ENCODE assay signal across 8 cellular contexts in the genomic region with DNA sequence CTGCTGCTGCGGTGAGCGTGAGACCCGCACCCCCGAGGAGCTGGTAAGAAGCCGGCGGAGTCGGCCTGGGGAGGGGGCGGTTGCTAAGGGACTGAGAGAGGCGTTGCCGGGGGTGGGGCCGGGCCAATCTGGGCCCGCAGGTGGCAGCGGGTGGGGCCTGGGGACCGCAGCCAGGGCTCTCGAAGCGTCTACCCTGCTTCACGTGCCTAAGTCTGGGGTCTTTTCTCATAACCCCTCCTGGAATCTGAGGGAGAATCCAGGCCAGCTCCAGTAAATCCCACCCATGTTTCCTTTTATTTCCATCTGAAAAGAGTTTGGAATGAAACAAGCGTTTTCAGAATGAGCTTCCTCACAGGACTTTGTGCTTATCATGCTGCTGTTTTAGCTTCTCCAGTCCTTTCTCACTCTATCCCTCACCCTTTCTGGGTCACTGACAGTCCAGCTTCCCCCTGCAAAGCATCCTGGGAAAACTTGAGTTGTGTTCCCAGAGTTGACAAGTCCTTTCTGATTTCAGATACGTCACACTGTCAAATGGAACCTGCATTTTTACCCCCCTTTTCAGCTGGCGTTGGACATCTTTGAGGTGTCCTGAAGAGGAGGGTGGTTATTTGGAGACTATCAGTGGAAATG. TPM values are rescaled to one million over a fixed set of nuclear protein-coding genes. Genes with fewer than 3 reads are reported as not detected.
DNase-seq lines count a peak whose midpoint lies in the region; ATAC-seq and TF ChIP-seq lines count a peak whose summit lies in the region.

No MANE protein-coding gene starts in this region.

- H3K4me3 Mint-ChIP-seq in natural killer cell = peak overlapping the region; percentile 99

- TF ChIP-seq CTCF in SU-DHL-6 (IDR thresholded peaks at IDR 0.05; ENCODE audit: insufficient read depth, low read length, poor library complexity, severe bottlenecking) (no peak), esophagus muscularis mucosa (IDR thresholded peaks at IDR 0.05) (no peak), natural killer cell (IDR thresholded peaks at IDR 0.05) (no peak)

- H2AFZ ChIP-seq in SU-DHL-6 (ENCODE audit: low read depth, low read length, severe bottlenecking) = peak overlapping the region; percentile 12

- H3K79me2 ChIP-seq in SU-DHL-6 (ENCODE audit: insufficient read depth, low read length) = peaks cover 48% of the 10 kb centered on the region

- H3F3A ChIP-seq in SU-DHL-6 (ENCODE audit: insufficient read depth) = peaks cover 19% of the 10 kb centered on the region

- peak overlapping the region; percentile 88 for H3K9ac ChIP-seq in SU-DHL-6 (ENCODE audit: low read length)

- peaks cover 62 to 64% of the 10 kb centered on the region in 2 donors for H3K4me1 Mint-ChIP-seq in natural killer cell

- H3K9me2 ChIP-seq in SU-DHL-6 (replicated peaks; ENCODE audit: insufficient read depth, low read length) = no peaks in the 10 kb centered on the region

- peak overlapping the region; percentile 95 to 97 for H3K27ac Mint-ChIP-seq in natural killer cell

- DNase-seq in COLO668 (lab: John Stamatoyannopoulos, UW; ENCODE audit: unreplicated experiment) (peak; percentile 93), GM19238 (ENCODE audit: insufficient read length, low spot score) (peak; percentile 72), esophagus muscularis mucosa (ENCODE audit: extremely low spot score) (no peak), natural killer cell (no peak), NCI-H1694 treated with DMSO at 0.1 percent for 48 hours (lab: John Stamatoyannopoulos, UW) (no peak), KG1 (lab: John Stamatoyannopoulos, UW) (no peak)

- peak overlapping the region; percentile 75 for H3K27ac ChIP-seq in SU-DHL-6 (ENCODE audit: low read depth, low read length)
- H3K27ac ChIP-seq in esophagus muscularis mucosa (replicated peaks in 1 of 4) = peak overlapping the region; percentile 95 to 99 (median 98)

- H3K27me3 ChIP-seq in SU-DHL-6 (ENCODE audit: low read length) (no peaks in the 10 kb centered on the region), esophagus muscularis mucosa (no peaks in the 10 kb centered on the region)

- peak overlapping the region; percentile 97 for H3K4me2 ChIP-seq in SU-DHL-6 (ENCODE audit: low read depth, low read length, poor library complexity, severe bottlenecking)

- H3K4me3 ChIP-seq in SU-DHL-6 (ENCODE audit: insufficient read depth, low read length, poor library complexity, severe bottlenecking) (peak overlapping the region; percentile 86), esophagus muscularis mucosa (peak overlapping the region; percentile 66 to 90 (median 74))

- H3K36me3 Mint-ChIP-seq in natural killer cell = no peaks in the 10 kb centered on the region

- H3K9me3 Mint-ChIP-seq in natural killer cell = no peaks in the 10 kb centered on the region

- intact Hi-C loops in esophagus muscularis mucosa (cut with DNase I) (loop anchor here (5.0 kb wide), 1 partner anchor 149 kb away; no protein-coding TSS in a partner anchor), natural killer cell (cut with micrococcal nuclease) (loop anchor here (10.0 kb wide), 1 partner anchor 152 kb away; a partner anchor contains a TSS)

- WGBS in esophagus muscularis mucosa = 2% methylated on average over 4 of the region's 20 CpGs

- TF ChIP-seq POLR2A in esophagus muscularis mucosa (IDR thresholded peaks at IDR 0.05; ENCODE audit: low read depth) = peak; percentile 28

- no peaks in the 10 kb centered on the region for H3K27me3 Mint-ChIP-seq in natural killer cell (ENCODE audit: low read depth in 2 of 2)

- peak; percentile 46 for ATAC-seq in HG03159 (IDR thresholded peaks at IDR 0.05; ENCODE audit: unreplicated experiment)
- peak; percentile 39 to 66 (median 53) for ATAC-seq in natural killer cell

- H3K9me3 ChIP-seq in SU-DHL-6 (ENCODE audit: insufficient read depth, low read length) = no peaks in the 10 kb centered on the region
- no peaks in the 10 kb centered on the region for H3K9me3 ChIP-seq in esophagus muscularis mucosa

- no peak for TF ChIP-seq EP300 in esophagus muscularis mucosa (IDR thresholded peaks at IDR 0.05)

- H3K36me3 ChIP-seq in SU-DHL-6 (ENCODE audit: low read length) (peaks cover 17% of the 10 kb centered on the region), esophagus muscularis mucosa (peaks cover 8 to 38% (median 15%) of the 10 kb centered on the region in 4 donors)

- H3K4me1 ChIP-seq in esophagus muscularis mucosa = peaks cover 35 to 71% (median 69%) of the 10 kb centered on the region in 4 donors

- no peaks in the 10 kb centered on the region for H4K20me1 ChIP-seq in SU-DHL-6 (ENCODE audit: low read depth, low read length)

RNA-seq across cellular contexts. Expression of a gene that starts 0.4 kb away (rescaled TPM):
- 10 to 100 TPM; 12.5 to 19.7 (median 15.5) TPM for total RNA-seq in esophagus muscularis mucosa
- total RNA-seq in natural killer cell = 10 to 100 TPM; 21.4 to 28.6 (median 25.6) TPM

RNA-seq across cellular contexts. Expression of a gene that starts 0.7 kb away (rescaled TPM):
- total RNA-seq in esophagus muscularis mucosa (10 to 100 TPM; 23.4 to 38.6 (median 26.8) TPM), natural killer cell (10 to 100 TPM; 61.8 to 78.4 (median 69.5) TPM)

RNA-seq across cellular contexts. Expression of a gene that starts 41.2 kb away (rescaled TPM):
- 1 to 10 TPM in 1 of 4 donors, not detected in 3; 1.7 TPM for total RNA-seq in esophagus muscularis mucosa
- not detected for total RNA-seq in natural killer cell

RNA-seq across cellular contexts. Expression of a gene that starts 44.4 kb away (rescaled TPM):
- 1 to 10 TPM in 2 of 4 donors, not detected in 2; 2.3 to 4.3 TPM for total RNA-seq in esophagus muscularis mucosa
- under 1 TPM in 1 of 3 donors, not detected in 2; 0.15 TPM for total RNA-seq in natural killer cell

RNA-seq across cellular contexts. Expression of a gene that starts 52.3 kb away (rescaled TPM):
- total RNA-seq in esophagus muscularis mucosa (not detected), natural killer cell (not detected)

Comparison
In these comparisons a context has a peak if more than half of its experiments do, and no peak if none do; other contexts are left out.
1. DNase-seq: peak in COLO668 (single experiment) and GM19238 (single experiment); none in esophagus muscularis mucosa (single experiment), natural killer cell (single experiment), NCI-H1694 treated with DMSO at 0.1 percent for 48 hours (single experiment) and KG1 (single experiment).